Comparison of ENCODE assay signal across 2 cellular contexts in genomic region chr19:5057860-5058259, GRCh38.
TF ChIP-seq lines count a peak whose summit lies in the region.

No MANE protein-coding gene starts in this region.

TF ChIP-seq in HEK293T, 16 proteins besides CTCF, POLR2A, EP300 and RAD21 (continued from another document):
- TF ChIP-seq PKNOX1 (IDR thresholded peaks at IDR 0.05) = no peak
- TF ChIP-seq FOXA1 (IDR thresholded peaks at IDR 0.05) = no peak
- no peak for TF ChIP-seq FOXK2 (IDR thresholded peaks at IDR 0.05)
- no peak for TF ChIP-seq SP1 (IDR thresholded peaks at IDR 0.05)
- TF ChIP-seq ELF4 (IDR thresholded peaks at IDR 0.05) = no peak
- no peak for TF ChIP-seq TARDBP (IDR thresholded peaks at IDR 0.05)
- TF ChIP-seq HDGF (IDR thresholded peaks at IDR 0.05; ENCODE audit: borderline replicate concordance) = no peak
- TF ChIP-seq ARNT (IDR thresholded peaks at IDR 0.05) = no peak

TF ChIP-seq in K562, 482 proteins besides CTCF, POLR2A, EP300 and RAD21 (continued from another document):
- TF ChIP-seq SAP30 (IDR thresholded peaks at IDR 0.05; ENCODE audit: borderline replicate concordance, insufficient read depth, low read depth, low read length, poor library complexity, severe bottlenecking) (no peak), RAD51 (IDR thresholded peaks at IDR 0.05; ENCODE audit: borderline replicate concordance, low read depth) (peak; percentile 90), JUNB (CRISPR knock-in tag; conservative IDR thresholded peaks at IDR 0.05) (no peak), USF2 (CRISPR knock-in tag; IDR thresholded peaks at IDR 0.05) (peak; percentile 96), CBFA2T2 (conservative IDR thresholded peaks at IDR 0.05) (peak; percentile 46), CREM (IDR thresholded peaks at IDR 0.05; ENCODE audit: low read depth) (peak; percentile 52; the same call in 1 of the 2 replicates), TFAP4 (CRISPR knock-in tag; IDR thresholded peaks at IDR 0.05; ENCODE audit: borderline replicate concordance) (peak; percentile 83; the same call in 1 of the 2 replicates), ZBTB17 (CRISPR knock-in tag; IDR thresholded peaks at IDR 0.05) (no peak), SIX5 (IDR thresholded peaks at IDR 0.05; ENCODE audit: borderline replicate concordance in 1 of 2, insufficient read depth in 1 of 2, low read depth in 1 of 2, low read length in 2 of 2) (peak; percentile 54 to 67; a peak in 3 of 4 replicates), FOXP1 (CRISPR knock-in tag; IDR thresholded peaks at IDR 0.05) (no peak), YY1 (IDR thresholded peaks at IDR 0.05; ENCODE audit: borderline replicate concordance in 1 of 3, control insufficient read depth in 1 of 3, extremely low read depth in 1 of 3, insufficient read depth in 3 of 3, insufficient read length in 1 of 3, insufficient replicate concordance in 2 of 3, low read depth in 1 of 3, low read length in 2 of 3) (peak in 1 of 3 experiments; percentile 46), FOXP4 (CRISPR knock-in tag; IDR thresholded peaks at IDR 0.05; ENCODE audit: borderline replicate concordance) (no peak), HCFC1 (IDR thresholded peaks at IDR 0.05; ENCODE audit: low read depth, low read length) (peak; percentile 85), NFYB (IDR thresholded peaks at IDR 0.05; ENCODE audit: extremely low read depth, insufficient read length) (peak; percentile 52), ZNF143 (CRISPR knock-in tag; IDR thresholded peaks at IDR 0.05) (peak; percentile 81), MAX (CRISPR knock-in tag; IDR thresholded peaks at IDR 0.05) (peak; percentile 54; the same call in 1 of the 2 replicates), FOS (IDR thresholded peaks at IDR 0.05; ENCODE audit: extremely low read depth, insufficient read length) (peak; percentile 51), NFXL1 (CRISPR knock-in tag; IDR thresholded peaks at IDR 0.05) (no peak), TEAD4 (IDR thresholded peaks at IDR 0.05; ENCODE audit: low read length) (no peak), TEAD4 (CRISPR knock-in tag; IDR thresholded peaks at IDR 0.05; ENCODE audit: borderline replicate concordance) (0 out of 2 replicates have a peak, but pooled peaks have one; percentile 29)
TF ChIP-seq in K562: peak in this region for 15.
